In the genomic region with DNA sequence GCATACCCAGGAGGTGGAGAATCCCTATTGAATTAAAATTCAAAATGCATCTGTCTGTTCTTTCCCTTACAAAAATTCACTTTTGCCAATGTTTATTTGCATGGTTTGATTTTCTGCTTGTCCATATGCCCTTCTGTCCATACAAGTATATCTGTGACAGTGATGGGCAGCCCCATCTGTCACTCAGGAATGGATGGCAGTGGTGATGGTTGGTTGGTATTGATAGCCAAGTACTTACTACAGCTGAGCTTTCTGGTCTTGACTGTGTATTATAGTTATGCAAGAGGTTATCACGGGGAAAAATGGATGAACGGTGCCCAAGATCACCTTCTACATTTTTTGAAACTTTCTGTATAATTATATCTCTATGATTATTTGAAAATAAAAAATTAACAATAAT, we compare ENCODE assay signal across 29 cellular contexts.
"Had no signal": no experiment of that assay in that cellular context is flagged by ENCODE, and none has a peak within 500 bp of the region (broad histone marks: within the 10 kb centered on the region; RNA-seq: fewer than 3 reads in every experiment).

No MANE protein-coding gene starts in this region.

- H3K36me3 ChIP-seq: neutrophil, pancreas, prostate gland, right lobe of liver, sigmoid colon, spleen, suprapubic skin, tibial artery, transverse colon, upper lobe of right lung, uterus had no signal

- H3K9me3 ChIP-seq: neutrophil, pancreas, prostate gland, right lobe of liver, sigmoid colon, suprapubic skin, testis, tibial artery, upper lobe of right lung, uterus had no signal

- H3K27me3 ChIP-seq: neutrophil, pancreas, right lobe of liver, sigmoid colon, spleen, suprapubic skin, testis, tibial artery, transverse colon, upper lobe of right lung, uterus had no signal

- DNase-seq: naive thymus-derived CD8-positive, alpha-beta T cell; nephron progenitor cell; nucleus accumbens; pancreas; right cardiac atrium; right lobe of liver; sigmoid colon; spleen; stimulated activated CD4-positive, alpha-beta T cell treated with anti-CD3 and anti-CD28 coated beads, Interleukin-12 subunit alpha, Interleukin-12 subunit beta, amount 100 ng/mL, for 4 hours; stimulated activated CD4-positive, alpha-beta T cell treated with anti-CD3 and anti-CD28 coated beads, Interleukin-1b, Interleukin-23, amount 100 ng/mL, for 48 hours; stimulated activated CD4-positive, alpha-beta T cell treated with anti-CD3 and anti-CD28 coated beads, Interleukin-4, amount 100 ng/mL, for 1 hour; stimulated activated CD4-positive, alpha-beta T cell treated with anti-CD3 and anti-CD28 coated beads, Interleukin-4, amount 100 ng/mL, for 4 hours; stimulated activated CD8-positive, alpha-beta memory T cell treated with anti-CD3 and anti-CD28 coated beads, Interleukin-4, amount 100 ng/mL, for 48 hours; stimulated activated naive CD4-positive, alpha-beta T cell; stimulated activated naive CD8-positive, alpha-beta T cell treated with anti-CD3 and anti-CD28 coated beads, Interleukin-15, amount 100 ng/mL, for 72 hours; stimulated activated naive CD8-positive, alpha-beta T cell treated with anti-CD3 and anti-CD28 coated beads, Interleukin-15, Interleukin-2, amounts not matched to agents 100 U/mL and 50 U/mL, for 24 hours; substantia nigra; testis; tibial artery; transverse colon; upper lobe of right lung; uterus had no signal

- H3K27ac ChIP-seq: neutrophil, pancreas, prostate gland, right lobe of liver, sigmoid colon, skin epidermis, spleen, suprapubic skin, testis, tibial artery, transverse colon, upper lobe of right lung, uterus had no signal

- H3K4me2 ChIP-seq: smooth muscle cell had no signal

- H3K4me1 ChIP-seq: pancreas, prostate gland, right lobe of liver, sigmoid colon, spleen, suprapubic skin, testis, tibial artery, transverse colon, upper lobe of right lung, uterus had no signal

- H3K4me3 ChIP-seq: pancreas, prostate gland, right lobe of liver, sigmoid colon, skin epidermis, smooth muscle cell, spleen, suprapubic skin, testis, tibial artery, transverse colon, upper lobe of right lung, uterus had no signal

- ATAC-seq: naive thymus-derived CD8-positive, alpha-beta T cell; natural killer cell treated with Interleukin-12 subunit alpha and Interleukin-12 subunit beta and Interleukin-15 and Interleukin-18, amount 100 ng/mL, for 72 hours; pancreas; right cardiac atrium; right lobe of liver; stimulated activated memory B cell treated with anti-CD40 and anti-IgM and Interleukin-4, amounts not matched to agents 10 μg/mL and 1 μg/mL and 100 μg/mL, for 72 hours; stimulated activated naive CD8-positive, alpha-beta T cell treated with anti-CD3 and anti-CD28 coated beads, Interleukin-15, amount 100 ng/mL, for 72 hours; stimulated activated naive CD8-positive, alpha-beta T cell treated with anti-CD3 and anti-CD28 coated beads, Interleukin-15, Interleukin-2, amounts not matched to agents 100 U/mL and 50 U/mL, for 24 hours; upper lobe of right lung had no signal
